Comparison of ENCODE assay signal across 1 cellular context in the genomic region with DNA sequence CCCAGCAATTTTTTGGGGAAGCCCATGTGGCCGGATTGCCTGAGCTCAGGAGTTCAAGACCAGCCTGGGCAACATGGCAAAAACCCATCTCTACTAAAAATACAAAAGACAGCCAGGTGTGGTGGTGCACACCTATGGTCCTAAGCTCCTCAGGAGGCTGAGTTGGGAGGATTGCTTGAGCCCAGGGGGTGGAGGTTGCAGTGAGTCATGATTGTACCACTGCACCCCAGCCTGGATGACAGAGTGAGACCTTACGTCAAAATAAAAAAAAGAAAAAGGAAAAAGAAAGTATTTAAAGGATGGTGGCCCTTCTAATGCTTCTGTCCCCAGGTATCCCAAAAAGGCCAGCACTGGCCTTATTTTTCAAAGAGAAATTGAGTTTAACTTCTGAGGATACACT.
TF ChIP-seq lines count a peak whose summit lies in the region.

No MANE protein-coding gene starts in this region.

TF ChIP-seq in K562, 482 proteins besides CTCF, POLR2A, EP300 and RAD21 (continued from another document):
- TF ChIP-seq, protein P1, sequence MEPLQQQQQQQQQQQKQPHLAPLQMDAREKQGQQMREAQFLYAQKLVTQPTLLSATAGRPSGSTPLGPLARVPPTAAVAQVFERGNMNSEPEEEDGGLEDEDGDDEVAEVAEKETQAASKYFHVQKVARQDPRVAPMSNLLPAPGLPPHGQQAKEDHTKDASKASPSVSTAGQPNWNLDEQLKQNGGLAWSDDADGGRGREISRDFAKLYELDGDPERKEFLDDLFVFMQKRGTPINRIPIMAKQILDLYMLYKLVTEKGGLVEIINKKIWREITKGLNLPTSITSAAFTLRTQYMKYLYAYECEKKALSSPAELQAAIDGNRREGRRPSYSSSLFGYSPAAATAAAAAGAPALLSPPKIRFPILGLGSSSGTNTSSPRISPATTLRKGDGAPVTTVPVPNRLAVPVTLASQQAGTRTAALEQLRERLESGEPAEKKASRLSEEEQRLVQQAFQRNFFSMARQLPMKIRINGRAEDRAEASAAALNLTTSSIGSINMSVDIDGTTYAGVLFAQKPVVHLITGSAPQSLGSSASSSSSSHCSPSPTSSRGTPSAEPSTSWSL (CRISPR knock-in tag; IDR thresholded peaks at IDR 0.05; ENCODE audit: borderline replicate concordance) = no peak
- TF ChIP-seq, protein P2, sequence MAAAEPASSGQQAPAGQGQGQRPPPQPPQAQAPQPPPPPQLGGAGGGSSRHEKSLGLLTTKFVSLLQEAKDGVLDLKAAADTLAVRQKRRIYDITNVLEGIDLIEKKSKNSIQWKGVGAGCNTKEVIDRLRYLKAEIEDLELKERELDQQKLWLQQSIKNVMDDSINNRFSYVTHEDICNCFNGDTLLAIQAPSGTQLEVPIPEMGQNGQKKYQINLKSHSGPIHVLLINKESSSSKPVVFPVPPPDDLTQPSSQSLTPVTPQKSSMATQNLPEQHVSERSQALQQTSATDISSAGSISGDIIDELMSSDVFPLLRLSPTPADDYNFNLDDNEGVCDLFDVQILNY (CRISPR knock-in tag; IDR thresholded peaks at IDR 0.05) = no peak
- TF ChIP-seq, protein P3, sequence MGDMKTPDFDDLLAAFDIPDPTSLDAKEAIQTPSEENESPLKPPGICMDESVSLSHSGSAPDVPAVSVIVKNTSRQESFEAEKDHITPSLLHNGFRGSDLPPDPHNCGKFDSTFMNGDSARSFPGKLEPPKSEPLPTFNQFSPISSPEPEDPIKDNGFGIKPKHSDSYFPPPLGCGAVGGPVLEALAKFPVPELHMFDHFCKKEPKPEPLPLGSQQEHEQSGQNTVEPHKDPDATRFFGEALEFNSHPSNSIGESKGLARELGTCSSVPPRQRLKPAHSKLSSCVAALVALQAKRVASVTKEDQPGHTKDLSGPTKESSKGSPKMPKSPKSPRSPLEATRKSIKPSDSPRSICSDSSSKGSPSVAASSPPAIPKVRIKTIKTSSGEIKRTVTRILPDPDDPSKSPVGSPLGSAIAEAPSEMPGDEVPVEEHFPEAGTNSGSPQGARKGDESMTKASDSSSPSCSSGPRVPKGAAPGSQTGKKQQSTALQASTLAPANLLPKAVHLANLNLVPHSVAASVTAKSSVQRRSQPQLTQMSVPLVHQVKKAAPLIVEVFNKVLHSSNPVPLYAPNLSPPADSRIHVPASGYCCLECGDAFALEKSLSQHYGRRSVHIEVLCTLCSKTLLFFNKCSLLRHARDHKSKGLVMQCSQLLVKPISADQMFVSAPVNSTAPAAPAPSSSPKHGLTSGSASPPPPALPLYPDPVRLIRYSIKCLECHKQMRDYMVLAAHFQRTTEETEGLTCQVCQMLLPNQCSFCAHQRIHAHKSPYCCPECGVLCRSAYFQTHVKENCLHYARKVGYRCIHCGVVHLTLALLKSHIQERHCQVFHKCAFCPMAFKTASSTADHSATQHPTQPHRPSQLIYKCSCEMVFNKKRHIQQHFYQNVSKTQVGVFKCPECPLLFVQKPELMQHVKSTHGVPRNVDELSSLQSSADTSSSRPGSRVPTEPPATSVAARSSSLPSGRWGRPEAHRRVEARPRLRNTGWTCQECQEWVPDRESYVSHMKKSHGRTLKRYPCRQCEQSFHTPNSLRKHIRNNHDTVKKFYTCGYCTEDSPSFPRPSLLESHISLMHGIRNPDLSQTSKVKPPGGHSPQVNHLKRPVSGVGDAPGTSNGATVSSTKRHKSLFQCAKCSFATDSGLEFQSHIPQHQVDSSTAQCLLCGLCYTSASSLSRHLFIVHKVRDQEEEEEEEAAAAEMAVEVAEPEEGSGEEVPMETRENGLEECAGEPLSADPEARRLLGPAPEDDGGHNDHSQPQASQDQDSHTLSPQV (IDR thresholded peaks at IDR 0.05) = no peak
- TF ChIP-seq ZNF274 (IDR thresholded peaks at IDR 0.05; ENCODE audit: borderline replicate concordance, low read depth, low read length) = no peak
- TF ChIP-seq, protein P4, sequence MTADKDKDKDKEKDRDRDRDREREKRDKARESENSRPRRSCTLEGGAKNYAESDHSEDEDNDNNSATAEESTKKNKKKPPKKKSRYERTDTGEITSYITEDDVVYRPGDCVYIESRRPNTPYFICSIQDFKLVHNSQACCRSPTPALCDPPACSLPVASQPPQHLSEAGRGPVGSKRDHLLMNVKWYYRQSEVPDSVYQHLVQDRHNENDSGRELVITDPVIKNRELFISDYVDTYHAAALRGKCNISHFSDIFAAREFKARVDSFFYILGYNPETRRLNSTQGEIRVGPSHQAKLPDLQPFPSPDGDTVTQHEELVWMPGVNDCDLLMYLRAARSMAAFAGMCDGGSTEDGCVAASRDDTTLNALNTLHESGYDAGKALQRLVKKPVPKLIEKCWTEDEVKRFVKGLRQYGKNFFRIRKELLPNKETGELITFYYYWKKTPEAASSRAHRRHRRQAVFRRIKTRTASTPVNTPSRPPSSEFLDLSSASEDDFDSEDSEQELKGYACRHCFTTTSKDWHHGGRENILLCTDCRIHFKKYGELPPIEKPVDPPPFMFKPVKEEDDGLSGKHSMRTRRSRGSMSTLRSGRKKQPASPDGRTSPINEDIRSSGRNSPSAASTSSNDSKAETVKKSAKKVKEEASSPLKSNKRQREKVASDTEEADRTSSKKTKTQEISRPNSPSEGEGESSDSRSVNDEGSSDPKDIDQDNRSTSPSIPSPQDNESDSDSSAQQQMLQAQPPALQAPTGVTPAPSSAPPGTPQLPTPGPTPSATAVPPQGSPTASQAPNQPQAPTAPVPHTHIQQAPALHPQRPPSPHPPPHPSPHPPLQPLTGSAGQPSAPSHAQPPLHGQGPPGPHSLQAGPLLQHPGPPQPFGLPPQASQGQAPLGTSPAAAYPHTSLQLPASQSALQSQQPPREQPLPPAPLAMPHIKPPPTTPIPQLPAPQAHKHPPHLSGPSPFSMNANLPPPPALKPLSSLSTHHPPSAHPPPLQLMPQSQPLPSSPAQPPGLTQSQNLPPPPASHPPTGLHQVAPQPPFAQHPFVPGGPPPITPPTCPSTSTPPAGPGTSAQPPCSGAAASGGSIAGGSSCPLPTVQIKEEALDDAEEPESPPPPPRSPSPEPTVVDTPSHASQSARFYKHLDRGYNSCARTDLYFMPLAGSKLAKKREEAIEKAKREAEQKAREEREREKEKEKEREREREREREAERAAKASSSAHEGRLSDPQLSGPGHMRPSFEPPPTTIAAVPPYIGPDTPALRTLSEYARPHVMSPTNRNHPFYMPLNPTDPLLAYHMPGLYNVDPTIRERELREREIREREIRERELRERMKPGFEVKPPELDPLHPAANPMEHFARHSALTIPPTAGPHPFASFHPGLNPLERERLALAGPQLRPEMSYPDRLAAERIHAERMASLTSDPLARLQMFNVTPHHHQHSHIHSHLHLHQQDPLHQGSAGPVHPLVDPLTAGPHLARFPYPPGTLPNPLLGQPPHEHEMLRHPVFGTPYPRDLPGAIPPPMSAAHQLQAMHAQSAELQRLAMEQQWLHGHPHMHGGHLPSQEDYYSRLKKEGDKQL (CRISPR knock-in tag; IDR thresholded peaks at IDR 0.05; ENCODE audit: borderline replicate concordance) = no peak
- TF ChIP-seq STAT5B (CRISPR knock-in tag; IDR thresholded peaks at IDR 0.05) = no peak
- TF ChIP-seq SREBF1 (IDR thresholded peaks at IDR 0.05; ENCODE audit: borderline replicate concordance, low read depth, low read length) = no peak
- TF ChIP-seq, protein P5, sequence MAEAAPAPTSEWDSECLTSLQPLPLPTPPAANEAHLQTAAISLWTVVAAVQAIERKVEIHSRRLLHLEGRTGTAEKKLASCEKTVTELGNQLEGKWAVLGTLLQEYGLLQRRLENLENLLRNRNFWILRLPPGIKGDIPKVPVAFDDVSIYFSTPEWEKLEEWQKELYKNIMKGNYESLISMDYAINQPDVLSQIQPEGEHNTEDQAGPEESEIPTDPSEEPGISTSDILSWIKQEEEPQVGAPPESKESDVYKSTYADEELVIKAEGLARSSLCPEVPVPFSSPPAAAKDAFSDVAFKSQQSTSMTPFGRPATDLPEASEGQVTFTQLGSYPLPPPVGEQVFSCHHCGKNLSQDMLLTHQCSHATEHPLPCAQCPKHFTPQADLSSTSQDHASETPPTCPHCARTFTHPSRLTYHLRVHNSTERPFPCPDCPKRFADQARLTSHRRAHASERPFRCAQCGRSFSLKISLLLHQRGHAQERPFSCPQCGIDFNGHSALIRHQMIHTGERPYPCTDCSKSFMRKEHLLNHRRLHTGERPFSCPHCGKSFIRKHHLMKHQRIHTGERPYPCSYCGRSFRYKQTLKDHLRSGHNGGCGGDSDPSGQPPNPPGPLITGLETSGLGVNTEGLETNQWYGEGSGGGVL (CRISPR knock-in tag; IDR thresholded peaks at IDR 0.05) = no peak
